ENCODE assay signal across 2 cellular contexts in the genomic region with DNA sequence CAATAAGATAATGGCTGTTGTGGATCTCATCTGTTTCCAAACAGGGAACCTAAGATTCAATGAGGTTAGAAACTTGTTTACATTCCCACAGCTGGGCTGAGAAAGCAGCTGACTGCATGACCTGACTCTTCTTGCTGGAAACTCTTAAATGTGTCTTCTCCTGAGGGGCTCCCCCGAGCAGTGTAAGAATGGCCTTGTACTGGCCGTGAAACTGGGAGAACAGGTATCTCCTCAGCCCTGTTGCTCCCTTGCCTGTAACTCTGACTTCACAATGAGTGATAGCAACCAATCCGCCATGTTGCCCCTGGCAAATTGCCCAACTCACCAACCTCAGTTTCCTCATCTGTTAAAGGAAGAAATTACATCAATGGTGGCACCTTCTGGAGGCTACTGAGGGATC.
TF ChIP-seq lines count a peak whose summit lies in the region.

No MANE protein-coding gene starts in this region.

TF ChIP-seq in IMR-90, 13 proteins besides CTCF, POLR2A, EP300 and RAD21:
- TF ChIP-seq ELK1 (IDR thresholded peaks at IDR 0.05; ENCODE audit: borderline replicate concordance, low read depth, low read length) (no peak), FOS (IDR thresholded peaks at IDR 0.05; ENCODE audit: low read depth, low read length) (no peak), NFE2L2 (IDR thresholded peaks at IDR 0.05; ENCODE audit: low read depth, low read length) (no peak), RCOR1 (IDR thresholded peaks at IDR 0.05; ENCODE audit: insufficient replicate concordance, low read length) (no peak), RFX5 (IDR thresholded peaks at IDR 0.05; ENCODE audit: low read depth, low read length) (no peak), SMC3 (IDR thresholded peaks at IDR 0.05; ENCODE audit: low read depth, low read length) (no peak), CHD1 (IDR thresholded peaks at IDR 0.05; ENCODE audit: low read depth, low read length) (no peak), BHLHE40 (IDR thresholded peaks at IDR 0.05; ENCODE audit: low read depth, low read length) (no peak), MAZ (IDR thresholded peaks at IDR 0.05; ENCODE audit: borderline replicate concordance, low read depth, low read length) (no peak), MAFK (IDR thresholded peaks at IDR 0.05; ENCODE audit: low read depth, low read length) (no peak), MXI1 (IDR thresholded peaks at IDR 0.05; ENCODE audit: borderline replicate concordance, low read depth, low read length) (no peak), CEBPB (IDR thresholded peaks at IDR 0.05; ENCODE audit: low read depth, low read length) (no peak)
- TF ChIP-seq, protein P1, sequence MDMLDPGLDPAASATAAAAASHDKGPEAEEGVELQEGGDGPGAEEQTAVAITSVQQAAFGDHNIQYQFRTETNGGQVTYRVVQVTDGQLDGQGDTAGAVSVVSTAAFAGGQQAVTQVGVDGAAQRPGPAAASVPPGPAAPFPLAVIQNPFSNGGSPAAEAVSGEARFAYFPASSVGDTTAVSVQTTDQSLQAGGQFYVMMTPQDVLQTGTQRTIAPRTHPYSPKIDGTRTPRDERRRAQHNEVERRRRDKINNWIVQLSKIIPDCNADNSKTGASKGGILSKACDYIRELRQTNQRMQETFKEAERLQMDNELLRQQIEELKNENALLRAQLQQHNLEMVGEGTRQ (IDR thresholded peaks at IDR 0.05; ENCODE audit: low read depth, low read length): no peak

TF ChIP-seq in H1, 55 proteins besides CTCF, POLR2A, EP300 and RAD21:
- TF ChIP-seq ATF3 (IDR thresholded peaks at IDR 0.05; ENCODE audit: insufficient read depth, low read depth, low read length) (no peak), GABPA (IDR thresholded peaks at IDR 0.05; ENCODE audit: borderline replicate concordance, insufficient read depth, low read length) (no peak), FOSL1 (IDR thresholded peaks at IDR 0.05; ENCODE audit: insufficient read depth, low read depth, low read length) (no peak), SRF (IDR thresholded peaks at IDR 0.05; ENCODE audit: low read depth, low read length) (no peak), SIN3A (conservative IDR thresholded peaks at IDR 0.05 in 1 of 2, IDR thresholded peaks at IDR 0.05 in 1 of 2; ENCODE audit: low read depth in 1 of 2, low read length in 2 of 2) (no peak), CHD7 (IDR thresholded peaks at IDR 0.05; ENCODE audit: insufficient replicate concordance, low read length) (no peak)
- TF ChIP-seq, protein P1 (IDR thresholded peaks at IDR 0.05; ENCODE audit: low read length): no peak
TF ChIP-seq in H1: peak in this region for 0.
